1 cellular context compared by ENCODE assay signal in the genomic region with DNA sequence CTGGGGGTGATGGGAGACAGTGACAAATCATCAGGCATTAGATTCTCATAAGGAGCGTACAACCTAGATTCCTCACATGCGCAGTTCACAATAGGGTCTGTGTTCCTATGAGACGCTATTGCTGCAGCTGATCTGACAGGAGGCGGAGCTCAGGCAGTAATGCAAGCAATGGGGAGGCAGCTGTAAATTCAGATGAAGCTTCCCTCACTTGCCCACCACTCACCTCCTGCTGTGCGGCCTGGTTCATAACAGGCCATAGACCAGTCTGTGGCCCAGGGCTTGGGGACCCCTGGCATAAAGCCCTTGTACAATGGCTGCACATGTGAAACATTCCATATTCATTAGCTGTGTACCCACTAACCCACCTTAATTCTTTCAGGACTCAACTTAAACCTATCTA.
TF ChIP-seq lines count a peak whose summit lies in the region.

No MANE protein-coding gene starts in this region.

TF ChIP-seq in GM23338, 12 proteins besides CTCF, POLR2A, EP300 and RAD21 (continued from another document):
- TF ChIP-seq, protein P1, sequence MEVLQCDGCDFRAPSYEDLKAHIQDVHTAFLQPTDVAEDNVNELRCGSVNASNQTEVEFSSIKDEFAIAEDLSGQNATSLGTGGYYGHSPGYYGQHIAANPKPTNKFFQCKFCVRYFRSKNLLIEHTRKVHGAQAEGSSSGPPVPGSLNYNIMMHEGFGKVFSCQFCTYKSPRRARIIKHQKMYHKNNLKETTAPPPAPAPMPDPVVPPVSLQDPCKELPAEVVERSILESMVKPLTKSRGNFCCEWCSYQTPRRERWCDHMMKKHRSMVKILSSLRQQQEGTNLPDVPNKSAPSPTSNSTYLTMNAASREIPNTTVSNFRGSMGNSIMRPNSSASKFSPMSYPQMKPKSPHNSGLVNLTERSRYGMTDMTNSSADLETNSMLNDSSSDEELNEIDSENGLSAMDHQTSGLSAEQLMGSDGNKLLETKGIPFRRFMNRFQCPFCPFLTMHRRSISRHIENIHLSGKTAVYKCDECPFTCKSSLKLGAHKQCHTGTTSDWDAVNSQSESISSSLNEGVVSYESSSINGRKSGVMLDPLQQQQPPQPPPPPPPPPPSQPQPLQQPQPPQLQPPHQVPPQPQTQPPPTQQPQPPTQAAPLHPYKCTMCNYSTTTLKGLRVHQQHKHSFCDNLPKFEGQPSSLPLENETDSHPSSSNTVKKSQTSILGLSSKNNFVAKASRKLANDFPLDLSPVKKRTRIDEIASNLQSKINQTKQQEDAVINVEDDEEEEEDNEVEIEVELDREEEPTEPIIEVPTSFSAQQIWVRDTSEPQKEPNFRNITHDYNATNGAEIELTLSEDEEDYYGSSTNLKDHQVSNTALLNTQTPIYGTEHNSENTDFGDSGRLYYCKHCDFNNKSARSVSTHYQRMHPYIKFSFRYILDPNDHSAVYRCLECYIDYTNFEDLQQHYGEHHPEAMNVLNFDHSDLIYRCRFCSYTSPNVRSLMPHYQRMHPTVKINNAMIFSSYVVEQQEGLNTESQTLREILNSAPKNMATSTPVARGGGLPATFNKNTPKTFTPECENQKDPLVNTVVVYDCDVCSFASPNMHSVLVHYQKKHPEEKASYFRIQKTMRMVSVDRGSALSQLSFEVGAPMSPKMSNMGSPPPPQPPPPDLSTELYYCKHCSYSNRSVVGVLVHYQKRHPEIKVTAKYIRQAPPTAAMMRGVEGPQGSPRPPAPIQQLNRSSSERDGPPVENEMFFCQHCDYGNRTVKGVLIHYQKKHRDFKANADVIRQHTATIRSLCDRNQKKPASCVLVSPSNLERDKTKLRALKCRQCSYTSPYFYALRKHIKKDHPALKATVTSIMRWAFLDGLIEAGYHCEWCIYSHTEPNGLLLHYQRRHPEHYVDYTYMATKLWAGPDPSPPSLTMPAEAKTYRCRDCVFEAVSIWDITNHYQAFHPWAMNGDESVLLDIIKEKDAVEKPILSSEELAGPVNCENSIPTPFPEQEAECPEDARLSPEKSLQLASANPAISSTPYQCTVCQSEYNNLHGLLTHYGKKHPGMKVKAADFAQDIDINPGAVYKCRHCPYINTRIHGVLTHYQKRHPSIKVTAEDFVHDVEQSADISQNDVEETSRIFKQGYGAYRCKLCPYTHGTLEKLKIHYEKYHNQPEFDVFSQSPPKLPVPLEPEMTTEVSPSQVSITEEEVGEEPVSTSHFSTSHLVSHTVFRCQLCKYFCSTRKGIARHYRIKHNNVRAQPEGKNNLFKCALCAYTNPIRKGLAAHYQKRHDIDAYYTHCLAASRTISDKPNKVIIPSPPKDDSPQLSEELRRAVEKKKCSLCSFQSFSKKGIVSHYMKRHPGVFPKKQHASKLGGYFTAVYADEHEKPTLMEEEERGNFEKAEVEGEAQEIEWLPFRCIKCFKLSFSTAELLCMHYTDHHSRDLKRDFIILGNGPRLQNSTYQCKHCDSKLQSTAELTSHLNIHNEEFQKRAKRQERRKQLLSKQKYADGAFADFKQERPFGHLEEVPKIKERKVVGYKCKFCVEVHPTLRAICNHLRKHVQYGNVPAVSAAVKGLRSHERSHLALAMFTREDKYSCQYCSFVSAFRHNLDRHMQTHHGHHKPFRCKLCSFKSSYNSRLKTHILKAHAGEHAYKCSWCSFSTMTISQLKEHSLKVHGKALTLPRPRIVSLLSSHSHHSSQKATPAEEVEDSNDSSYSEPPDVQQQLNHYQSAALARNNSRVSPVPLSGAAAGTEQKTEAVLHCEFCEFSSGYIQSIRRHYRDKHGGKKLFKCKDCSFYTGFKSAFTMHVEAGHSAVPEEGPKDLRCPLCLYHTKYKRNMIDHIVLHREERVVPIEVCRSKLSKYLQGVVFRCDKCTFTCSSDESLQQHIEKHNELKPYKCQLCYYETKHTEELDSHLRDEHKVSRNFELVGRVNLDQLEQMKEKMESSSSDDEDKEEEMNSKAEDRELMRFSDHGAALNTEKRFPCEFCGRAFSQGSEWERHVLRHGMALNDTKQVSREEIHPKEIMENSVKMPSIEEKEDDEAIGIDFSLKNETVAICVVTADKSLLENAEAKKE (CRISPR knock-in tag; IDR thresholded peaks at IDR 0.05), result no peak
- TF ChIP-seq, protein P2, sequence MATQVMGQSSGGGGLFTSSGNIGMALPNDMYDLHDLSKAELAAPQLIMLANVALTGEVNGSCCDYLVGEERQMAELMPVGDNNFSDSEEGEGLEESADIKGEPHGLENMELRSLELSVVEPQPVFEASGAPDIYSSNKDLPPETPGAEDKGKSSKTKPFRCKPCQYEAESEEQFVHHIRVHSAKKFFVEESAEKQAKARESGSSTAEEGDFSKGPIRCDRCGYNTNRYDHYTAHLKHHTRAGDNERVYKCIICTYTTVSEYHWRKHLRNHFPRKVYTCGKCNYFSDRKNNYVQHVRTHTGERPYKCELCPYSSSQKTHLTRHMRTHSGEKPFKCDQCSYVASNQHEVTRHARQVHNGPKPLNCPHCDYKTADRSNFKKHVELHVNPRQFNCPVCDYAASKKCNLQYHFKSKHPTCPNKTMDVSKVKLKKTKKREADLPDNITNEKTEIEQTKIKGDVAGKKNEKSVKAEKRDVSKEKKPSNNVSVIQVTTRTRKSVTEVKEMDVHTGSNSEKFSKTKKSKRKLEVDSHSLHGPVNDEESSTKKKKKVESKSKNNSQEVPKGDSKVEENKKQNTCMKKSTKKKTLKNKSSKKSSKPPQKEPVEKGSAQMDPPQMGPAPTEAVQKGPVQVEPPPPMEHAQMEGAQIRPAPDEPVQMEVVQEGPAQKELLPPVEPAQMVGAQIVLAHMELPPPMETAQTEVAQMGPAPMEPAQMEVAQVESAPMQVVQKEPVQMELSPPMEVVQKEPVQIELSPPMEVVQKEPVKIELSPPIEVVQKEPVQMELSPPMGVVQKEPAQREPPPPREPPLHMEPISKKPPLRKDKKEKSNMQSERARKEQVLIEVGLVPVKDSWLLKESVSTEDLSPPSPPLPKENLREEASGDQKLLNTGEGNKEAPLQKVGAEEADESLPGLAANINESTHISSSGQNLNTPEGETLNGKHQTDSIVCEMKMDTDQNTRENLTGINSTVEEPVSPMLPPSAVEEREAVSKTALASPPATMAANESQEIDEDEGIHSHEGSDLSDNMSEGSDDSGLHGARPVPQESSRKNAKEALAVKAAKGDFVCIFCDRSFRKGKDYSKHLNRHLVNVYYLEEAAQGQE (IDR thresholded peaks at IDR 0.05; ENCODE audit: unreplicated experiment), result no peak
- TF ChIP-seq ZNF331 (CRISPR knock-in tag; IDR thresholded peaks at IDR 0.05; ENCODE audit: low read depth) (no peak), POLR2AphosphoS5 (IDR thresholded peaks at IDR 0.05; ENCODE audit: low read depth) (no peak), STAT1 (IDR thresholded peaks at IDR 0.05; ENCODE audit: unreplicated experiment) (no peak), JUNB (IDR thresholded peaks at IDR 0.05; ENCODE audit: unreplicated experiment) (no peak), ZNF114 (CRISPR knock-in tag; IDR thresholded peaks at IDR 0.05) (no peak), CREB1 (CRISPR knock-in tag; IDR thresholded peaks at IDR 0.05; ENCODE audit: low read depth) (no peak)
- TF ChIP-seq, protein P3, sequence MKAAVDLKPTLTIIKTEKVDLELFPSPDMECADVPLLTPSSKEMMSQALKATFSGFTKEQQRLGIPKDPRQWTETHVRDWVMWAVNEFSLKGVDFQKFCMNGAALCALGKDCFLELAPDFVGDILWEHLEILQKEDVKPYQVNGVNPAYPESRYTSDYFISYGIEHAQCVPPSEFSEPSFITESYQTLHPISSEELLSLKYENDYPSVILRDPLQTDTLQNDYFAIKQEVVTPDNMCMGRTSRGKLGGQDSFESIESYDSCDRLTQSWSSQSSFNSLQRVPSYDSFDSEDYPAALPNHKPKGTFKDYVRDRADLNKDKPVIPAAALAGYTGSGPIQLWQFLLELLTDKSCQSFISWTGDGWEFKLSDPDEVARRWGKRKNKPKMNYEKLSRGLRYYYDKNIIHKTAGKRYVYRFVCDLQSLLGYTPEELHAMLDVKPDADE (IDR thresholded peaks at IDR 0.05), result no peak
